In the genomic region with DNA sequence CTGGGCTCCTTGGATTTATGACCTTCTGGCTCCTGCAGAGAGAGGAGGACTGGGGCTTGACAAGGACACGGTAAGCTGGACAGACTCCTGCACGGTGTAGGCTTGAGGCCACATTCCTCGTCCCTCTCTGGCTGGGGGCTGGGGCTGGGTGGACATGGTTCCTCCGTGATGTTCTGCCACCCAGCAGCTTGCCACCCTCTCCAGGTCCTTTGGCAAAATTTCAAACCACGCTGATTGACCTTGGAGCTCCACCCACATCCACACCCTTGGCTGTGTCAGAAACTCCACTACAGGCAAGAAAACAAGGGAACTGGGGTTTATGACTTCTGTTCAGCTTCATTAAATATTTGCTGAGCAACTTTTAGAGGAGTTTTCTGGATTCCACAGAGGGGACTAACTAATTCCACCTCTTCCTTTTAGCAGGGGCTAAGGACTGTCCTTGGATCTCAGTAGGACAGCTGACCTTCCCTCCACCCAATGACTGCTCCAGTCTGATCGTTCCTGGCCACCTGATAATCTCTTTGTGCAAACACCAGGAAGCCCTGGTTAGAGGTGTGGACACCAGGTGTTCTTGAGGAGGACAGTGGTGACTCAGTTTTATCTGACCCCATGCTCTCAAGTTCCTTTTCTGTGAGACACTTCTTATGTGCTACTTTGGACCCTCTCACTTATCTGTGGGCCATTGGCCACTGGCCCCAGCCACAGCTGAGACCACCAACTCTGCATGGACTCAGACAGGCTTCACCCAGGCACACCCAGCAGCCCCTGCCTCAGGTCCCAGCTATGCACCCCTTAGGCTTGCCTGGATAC, we compare ENCODE assay signal across 1 cellular context.
TF ChIP-seq lines count a peak whose summit lies in the region.

No MANE protein-coding gene starts in this region.

TF ChIP-seq in HCT116, 20 proteins besides CTCF, POLR2A, EP300 and RAD21:
- no peak for TF ChIP-seq TCF7L2 (IDR thresholded peaks at IDR 0.05; ENCODE audit: borderline replicate concordance, extremely low read depth, insufficient read depth, insufficient read length)
- no peak for TF ChIP-seq EZH2phosphoT487 (IDR thresholded peaks at IDR 0.05; ENCODE audit: borderline replicate concordance)
- no peak for TF ChIP-seq FOSL1 (IDR thresholded peaks at IDR 0.05; ENCODE audit: low read depth)
- TF ChIP-seq, protein P1, sequence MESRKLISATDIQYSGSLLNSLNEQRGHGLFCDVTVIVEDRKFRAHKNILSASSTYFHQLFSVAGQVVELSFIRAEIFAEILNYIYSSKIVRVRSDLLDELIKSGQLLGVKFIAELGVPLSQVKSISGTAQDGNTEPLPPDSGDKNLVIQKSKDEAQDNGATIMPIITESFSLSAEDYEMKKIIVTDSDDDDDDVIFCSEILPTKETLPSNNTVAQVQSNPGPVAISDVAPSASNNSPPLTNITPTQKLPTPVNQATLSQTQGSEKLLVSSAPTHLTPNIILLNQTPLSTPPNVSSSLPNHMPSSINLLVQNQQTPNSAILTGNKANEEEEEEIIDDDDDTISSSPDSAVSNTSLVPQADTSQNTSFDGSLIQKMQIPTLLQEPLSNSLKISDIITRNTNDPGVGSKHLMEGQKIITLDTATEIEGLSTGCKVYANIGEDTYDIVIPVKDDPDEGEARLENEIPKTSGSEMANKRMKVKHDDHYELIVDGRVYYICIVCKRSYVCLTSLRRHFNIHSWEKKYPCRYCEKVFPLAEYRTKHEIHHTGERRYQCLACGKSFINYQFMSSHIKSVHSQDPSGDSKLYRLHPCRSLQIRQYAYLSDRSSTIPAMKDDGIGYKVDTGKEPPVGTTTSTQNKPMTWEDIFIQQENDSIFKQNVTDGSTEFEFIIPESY (IDR thresholded peaks at IDR 0.05; ENCODE audit: extremely low read depth, insufficient replicate concordance, low read length) = no peak
- no peak for TF ChIP-seq ZFX (IDR thresholded peaks at IDR 0.05)
- TF ChIP-seq YY1 (IDR thresholded peaks at IDR 0.05; ENCODE audit: extremely low read depth, insufficient replicate concordance, low read depth, low read length) = no peak
- no peak for TF ChIP-seq POLR2AphosphoS5 (IDR thresholded peaks at IDR 0.05; ENCODE audit: low read depth, low read length)
- no peak for TF ChIP-seq SRF (IDR thresholded peaks at IDR 0.05; ENCODE audit: low read depth)
- no peak for TF ChIP-seq EZH2 (IDR thresholded peaks at IDR 0.05)
- no peak for TF ChIP-seq CEBPB (IDR thresholded peaks at IDR 0.05; ENCODE audit: low read depth)
- TF ChIP-seq, protein P2, sequence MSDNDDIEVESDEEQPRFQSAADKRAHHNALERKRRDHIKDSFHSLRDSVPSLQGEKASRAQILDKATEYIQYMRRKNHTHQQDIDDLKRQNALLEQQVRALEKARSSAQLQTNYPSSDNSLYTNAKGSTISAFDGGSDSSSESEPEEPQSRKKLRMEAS (IDR thresholded peaks at IDR 0.05) = no peak
- no peak for TF ChIP-seq SP1 (IDR thresholded peaks at IDR 0.05; ENCODE audit: low read depth)
- TF ChIP-seq JUND (IDR thresholded peaks at IDR 0.05) = no peak
- no peak for TF ChIP-seq ZNF274 (IDR thresholded peaks at IDR 0.05; ENCODE audit: low read depth, low read length)
- no peak for TF ChIP-seq EGR1 (IDR thresholded peaks at IDR 0.05; ENCODE audit: low read depth)
- TF ChIP-seq, protein P3, sequence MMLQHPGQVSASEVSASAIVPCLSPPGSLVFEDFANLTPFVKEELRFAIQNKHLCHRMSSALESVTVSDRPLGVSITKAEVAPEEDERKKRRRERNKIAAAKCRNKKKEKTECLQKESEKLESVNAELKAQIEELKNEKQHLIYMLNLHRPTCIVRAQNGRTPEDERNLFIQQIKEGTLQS (IDR thresholded peaks at IDR 0.05) = no peak
- TF ChIP-seq CBX3 (IDR thresholded peaks at IDR 0.05; ENCODE audit: low read depth) = no peak
